In the genomic region with DNA sequence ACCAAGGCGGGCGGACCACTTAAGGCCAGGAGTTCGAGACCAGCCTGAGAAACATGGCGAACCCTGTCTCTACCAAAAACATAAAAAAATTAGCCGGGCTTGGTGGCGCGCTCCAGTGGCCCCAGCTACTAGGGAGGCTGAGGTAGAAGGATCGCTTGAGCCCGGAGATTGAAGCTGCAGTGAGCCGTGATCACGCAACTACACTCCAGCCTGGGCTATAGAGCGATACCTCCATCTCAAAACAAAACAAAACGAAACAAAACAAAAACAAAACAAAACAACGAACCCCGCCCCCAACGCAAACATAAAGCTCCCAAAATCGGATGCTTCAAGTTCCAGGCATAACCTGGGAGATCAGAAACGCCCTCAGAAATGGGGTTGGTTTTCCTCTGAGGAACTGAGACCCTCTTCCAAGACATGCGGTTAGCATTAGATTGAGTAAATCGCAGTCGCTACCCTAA, we compare ENCODE assay signal across 8 cellular contexts. TPM values are rescaled to one million over a fixed set of nuclear protein-coding genes. Genes with fewer than 3 reads are reported as not detected.
DNase-seq lines count a peak whose midpoint lies in the region; ATAC-seq and TF ChIP-seq lines count a peak whose summit lies in the region.

No MANE protein-coding gene starts in this region.

- intact Hi-C loops in Calu3 (cut with micrococcal nuclease; ENCODE audit: unreplicated experiment), result no loop called here
- intact Hi-C loops in ovary (cut with DNase I), result loop anchor here in 1 of 4 donors (2.0 kb wide), 1 partner anchor 42 kb away; no protein-coding TSS in a partner anchor

- H3K4me1 ChIP-seq in Peyer's patch (peaks cover 0 to 24% (median 5%) of the 10 kb centered on the region in 4 donors), ovary (ENCODE audit: insufficient read depth) (no peaks in the 10 kb centered on the region)

- WGBS in ovary, 3 donors, result 49 to 66% (median 64%) methylated on average over 21 of the region's 21 CpGs

- H3K27me3 ChIP-seq in Peyer's patch, result no peaks in the 10 kb centered on the region
- no peaks in the 10 kb centered on the region for H3K27me3 ChIP-seq in ovary

- no peaks in the 10 kb centered on the region for H3K9me3 ChIP-seq in Peyer's patch
- no peaks in the 10 kb centered on the region for H3K9me3 ChIP-seq in ovary

- H3K27ac Mint-ChIP-seq in Calu3 (ENCODE audit: unreplicated experiment), result peak overlapping the region; percentile 94

- no peak for TF ChIP-seq CTCF in Calu3 (IDR thresholded peaks at IDR 0.05; ENCODE audit: unreplicated experiment)
- TF ChIP-seq CTCF in Peyer's patch (IDR thresholded peaks at IDR 0.05), result no peak
- TF ChIP-seq CTCF in ovary (IDR thresholded peaks at IDR 0.05), result no peak

- no peaks in the 10 kb centered on the region for H3K27me3 Mint-ChIP-seq in Calu3 (ENCODE audit: unreplicated experiment)

- H3K36me3 ChIP-seq in Peyer's patch (peaks cover 0 to 2% (median 0%) of the 10 kb centered on the region in 3 donors), ovary (no peaks in the 10 kb centered on the region)

- no peaks in the 10 kb centered on the region for H3K9me3 Mint-ChIP-seq in Calu3 (ENCODE audit: low read depth, unreplicated experiment)

- TF ChIP-seq POLR2A in Peyer's patch (IDR thresholded peaks at IDR 0.05) (no peak), ovary (IDR thresholded peaks at IDR 0.05) (no peak)

- H3K4me1 Mint-ChIP-seq in Calu3 (ENCODE audit: low read depth, unreplicated experiment), result peaks cover 22% of the 10 kb centered on the region

- DNase-seq in Calu3 (no peak), Peyer's patch (no peak), epithelial cell of prostate (ENCODE audit: low read depth, low spot score) (no peak), ovary (no peak), left lobe of liver (ENCODE audit: low spot score) (no peak)
- DNase-seq in activated CD4-positive, CD25-positive, alpha-beta regulatory T cell treated with anti-CD3 and anti-CD28 coated beads, Interleukin-2, amount 50 U/mL, for 72 hours, result no peak

- H3K36me3 Mint-ChIP-seq in Calu3 (ENCODE audit: insufficient read depth, unreplicated experiment), result peaks cover 27% of the 10 kb centered on the region

- TSS peak; percentile 58 for BruUV-seq in Calu3 (replicated peaks; lab: Mats Ljungman, UMichigan)

- CTCF ChIA-PET in Calu3 (lab: Charles Lee), result interaction anchor here (0.6 to 1.3 kb wide), 2 partner anchors 10 to 56 kb away, joined by 3 read pairs; no protein-coding TSS in a partner anchor

- H3K27ac ChIP-seq in Peyer's patch, result peak overlapping the region; percentile 77 to 90 (median 84)
- H3K27ac ChIP-seq in epithelial cell of prostate, result peak overlapping the region; percentile 81
- peak overlapping the region; percentile 36 to 61 for H3K27ac ChIP-seq in ovary

- no peak for TF ChIP-seq EP300 in ovary (IDR thresholded peaks at IDR 0.05)

- no peak for ATAC-seq in HG03108 (IDR thresholded peaks at IDR 0.05; ENCODE audit: unreplicated experiment)
- ATAC-seq in left lobe of liver, result no peak
- no peak for ATAC-seq in GM18517 (IDR thresholded peaks at IDR 0.05; ENCODE audit: unreplicated experiment)

- H3K4me3 ChIP-seq in Peyer's patch, result peak overlapping the region; percentile 57 to 88 (median 76)
- peak overlapping the region; percentile 51 for H3K4me3 ChIP-seq in ovary

- H3K4me3 Mint-ChIP-seq in Calu3 (ENCODE audit: low read depth, unreplicated experiment), result peak overlapping the region; percentile 87

RNA-seq across cellular contexts. Expression of gene LRRC51, which starts 0.6 kb away (rescaled TPM):
- total RNA-seq in Calu3 (2022) (8.5 and 11.0 TPM in 2 replicates), Peyer's patch (1 to 10 TPM; 2.8 to 7.4 (median 6.0) TPM), ovary (10 to 100 TPM in 3 of 7 donors, 1 to 10 TPM in 4; 7.2 to 21.0 (median 9.5) TPM), left lobe of liver (7.6 TPM)
- 10 to 100 TPM in 1 of 2 donors, 1 to 10 TPM in 1; 9.6 to 20.9 TPM for polyA plus RNA-seq in ovary

RNA-seq across cellular contexts. Expression of gene NUMA1, which starts 0.9 kb away (rescaled TPM):
- 140 and 146 TPM in 2 replicates for total RNA-seq in Calu3 (2022)
- total RNA-seq in Peyer's patch, result 100 to 1,000 TPM; 297 to 512 (median 388) TPM
- 100 to 1,000 TPM; 190 to 270 (median 252) TPM for total RNA-seq in ovary
- polyA plus RNA-seq in ovary, result 100 to 1,000 TPM; 156 to 235 TPM
- total RNA-seq in left lobe of liver, result 59.0 TPM

RNA-seq across cellular contexts. Expression of gene LAMTOR1, which starts 21.9 kb away (rescaled TPM):
- total RNA-seq in Calu3 (2022) (67.1 and 73.5 TPM in 2 replicates), Peyer's patch (100 to 1,000 TPM in 1 of 4 donors, 10 to 100 TPM in 3; 86.6 to 132 (median 88.1) TPM), ovary (10 to 100 TPM; 64.0 to 99.7 (median 71.0) TPM), left lobe of liver (32.5 TPM)
- polyA plus RNA-seq in ovary, result 100 to 1,000 TPM; 110 to 118 TPM

RNA-seq across cellular contexts. Expression of gene TOMT, which starts 24.5 kb away (rescaled TPM):
- total RNA-seq in Calu3 (2022) (not detected in 2 replicates), Peyer's patch (not detected), ovary (not detected), left lobe of liver (0.43 TPM)
- polyA plus RNA-seq in ovary, result not detected

RNA-seq across cellular contexts. Expression of gene ANAPC15, which starts 31.3 kb away (rescaled TPM):
- total RNA-seq in Calu3 (2022) (25.8 and 29.4 TPM in 2 replicates), Peyer's patch (10 to 100 TPM; 24.5 to 56.1 (median 43.0) TPM), ovary (10 to 100 TPM; 11.1 to 28.4 (median 20.8) TPM), left lobe of liver (17.8 TPM)
- polyA plus RNA-seq in ovary, result 10 to 100 TPM; 30.5 to 44.4 TPM
